ENCODE assay signal across 25 cellular contexts in the genomic region with DNA sequence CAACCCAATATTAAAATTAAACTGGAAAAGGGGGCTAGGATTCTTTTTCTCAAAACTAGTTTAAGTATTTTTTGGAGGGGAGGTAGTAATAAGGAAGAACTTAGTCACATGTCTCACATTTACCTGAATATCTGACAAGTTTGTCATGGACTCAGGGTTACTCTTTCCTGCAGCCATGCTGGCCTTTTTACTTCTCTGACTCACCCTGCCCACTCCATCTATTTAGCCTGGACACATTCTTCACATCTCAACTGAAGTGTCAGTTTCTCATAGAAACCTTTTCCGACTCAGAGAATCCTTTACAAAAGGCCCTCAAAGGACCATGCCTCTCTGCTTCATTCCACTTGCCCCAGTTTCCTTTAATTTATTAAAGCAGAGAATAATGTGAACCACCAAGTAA. TPM values are rescaled to one million over a fixed set of nuclear protein-coding genes. Genes with fewer than 3 reads are reported as not detected.
A peak's percentile ranks its signal among the peaks of the same experiment; 100 is the strongest.
DNase-seq lines count a peak whose midpoint lies in the region; ATAC-seq, FAIRE-seq and TF ChIP-seq lines count a peak whose summit lies in the region.
"Had no signal": no experiment of that assay in that cellular context is flagged by ENCODE, and none has a peak within 500 bp of the region (broad histone marks: within the 10 kb centered on the region; RNA-seq: fewer than 3 reads in every experiment).

No MANE protein-coding gene starts in this region.

- H4K12ac ChIP-seq in trophoblast cell (ENCODE audit: low read depth, low read length) = no peak overlapping the region

- ATAC-seq in pancreas = no peak
- ATAC-seq: mucosa of descending colon; natural killer cell treated with Interleukin-12 subunit alpha and Interleukin-12 subunit beta and Interleukin-15 and Interleukin-18, amount 100 ng/mL, for 72 hours; Panc1 had no signal

- DNase-seq in ELR (ENCODE audit: low read depth) (peak; percentile 31), RWPE1 (ENCODE audit: low spot score) (peak; percentile 4), fibroblast of mammary gland (ENCODE audit: low read depth) (peak; percentile 3), trophoblast cell (peak; percentile 6 to 31), NCI-H446 (lab: John Stamatoyannopoulos, UW) (no peak), pancreas (no peak), DMS 273 treated with DMSO at 0.1 percent for 48 hours (lab: John Stamatoyannopoulos, UW) (no peak)
- no peak for DNase-seq in stimulated activated CD4-positive, alpha-beta T cell treated with anti-CD3 and anti-CD28 coated beads, Interleukin-4, amount 100 ng/mL, for 4 hours
- DNase-seq: activated CD4-positive, alpha-beta memory T cell treated with anti-CD3 and anti-CD28 coated beads for 36 hours; activated CD4-positive, CD25-positive, alpha-beta regulatory T cell treated with anti-CD3 and anti-CD28 coated beads, Interleukin-2, amount 50 U/mL, for 72 hours; activated CD8-positive, alpha-beta memory T cell treated with anti-CD3 and anti-CD28 coated beads, Interleukin-2, amount 50 U/mL, for 48 hours; activated naive CD4-positive, alpha-beta T cell treated with anti-CD3 and anti-CD28 coated beads, Interleukin-2, amount 10 ng/mL, durations not matched to agents 7 days and 5 days; amniotic stem cell; caudate nucleus; mucosa of descending colon; NCI-H1092; NCI-H1694 treated with DMSO at 0.1 percent for 48 hours; NCI-H526; retina had no signal

- H2BK5ac ChIP-seq in trophoblast cell (ENCODE audit: low read depth, low read length, poor library complexity) = no peak overlapping the region

- intact Hi-C loops in pancreas (cut with DNase I) = no loop called here

- H3K79me2 ChIP-seq in trophoblast cell (ENCODE audit: control insufficient read depth, insufficient read depth, low read length, poor library complexity) = no peaks in the 10 kb centered on the region

- no peak overlapping the region for H4K8ac ChIP-seq in trophoblast cell (ENCODE audit: low read depth, low read length)

- H3K14ac ChIP-seq in trophoblast cell (ENCODE audit: low read length) = no peak overlapping the region

- no peak overlapping the region for H2AK5ac ChIP-seq in trophoblast cell (ENCODE audit: low read length)

- no peaks in the 10 kb centered on the region for H3K79me1 ChIP-seq in trophoblast cell (ENCODE audit: low read length)

- TF ChIP-seq CTCF in RWPE1 (conservative IDR thresholded peaks at IDR 0.05; ENCODE audit: low read depth) (no peak), fibroblast of mammary gland (conservative IDR thresholded peaks at IDR 0.05; ENCODE audit: control insufficient read depth, insufficient read depth, low read depth, low read length) (no peak), pancreas (IDR thresholded peaks at IDR 0.05) (no peak)

- CTCF ChIA-PET in RWPE1 (lab: Yijun Ruan, JAX) = no interaction called here

- H3K27ac ChIP-seq in RWPE1 (no peak overlapping the region), trophoblast cell (ENCODE audit: low read depth, low read length) (no peak overlapping the region), pancreas (no peak overlapping the region)
- H3K27ac ChIP-seq: C4-2B had no signal

- no peak overlapping the region for H3K4me3 ChIP-seq in fibroblast of mammary gland (ENCODE audit: control insufficient read depth, low read depth, low read length)
- H3K4me3 ChIP-seq in trophoblast cell (ENCODE audit: low read depth, low read length) = no peak overlapping the region
- H3K4me3 ChIP-seq in pancreas = no peak overlapping the region
- H3K4me3 ChIP-seq: mucosa of descending colon had no signal

- H3K9ac ChIP-seq in trophoblast cell (ENCODE audit: low read length) = no peak overlapping the region

- H3K4me1 ChIP-seq in trophoblast cell (ENCODE audit: control insufficient read depth in 1 of 2, insufficient read depth in 2 of 2, low read length in 2 of 2) (no peaks in the 10 kb centered on the region), pancreas (no peaks in the 10 kb centered on the region)

- no peak overlapping the region for H3K23ac ChIP-seq in trophoblast cell (ENCODE audit: low read length)

- H3K36me3 ChIP-seq in trophoblast cell (ENCODE audit: control insufficient read depth in 1 of 2, insufficient read depth in 2 of 2, low read length in 2 of 2) (no peaks in the 10 kb centered on the region), pancreas (no peaks in the 10 kb centered on the region)

- no peak overlapping the region for H2BK12ac ChIP-seq in trophoblast cell (ENCODE audit: low read length)

- H4K91ac ChIP-seq in trophoblast cell (ENCODE audit: low read depth, low read length) = no peak overlapping the region

- POLR2A ChIA-PET in RWPE1 (lab: Yijun Ruan, JAX; ENCODE audit: low non-redundant PET) = no interaction called here

- H3K18ac ChIP-seq in trophoblast cell (ENCODE audit: low read length) = no peak overlapping the region

- H3K27me3 ChIP-seq in trophoblast cell (ENCODE audit: insufficient read depth, low read length) = no peaks in the 10 kb centered on the region
- no peaks in the 10 kb centered on the region for H3K27me3 ChIP-seq in pancreas

- no peak overlapping the region for H2BK120ac ChIP-seq in trophoblast cell (ENCODE audit: insufficient read depth, low read length, poor library complexity)

- no peak overlapping the region for H3K4me2 ChIP-seq in trophoblast cell (ENCODE audit: low read length)

- FAIRE-seq in pancreas (lab: Jason Lieb, UNC) = no peak
- FAIRE-seq: islet of Langerhans had no signal

- H3K4ac ChIP-seq in trophoblast cell (ENCODE audit: low read depth, low read length) = no peak overlapping the region

- WGBS in trophoblast cell (ENCODE audit: extremely low coverage, insufficient coverage, insufficient read length) = no CpG with 5 or more reads among the region's 1 CpG
- 92 to 97% methylated on average over 1 of the region's 1 CpG for WGBS in pancreas, 2 donors

- no peaks in the 10 kb centered on the region for H3K9me3 ChIP-seq in trophoblast cell (ENCODE audit: insufficient read depth, low read depth, low read length)
- H3K9me3 ChIP-seq in pancreas = no peaks in the 10 kb centered on the region
- H3K9me3 ChIP-seq: mucosa of descending colon had no signal

- H2AFZ ChIP-seq in trophoblast cell (ENCODE audit: insufficient read depth, low read length, poor library complexity) = no peak overlapping the region

RNA-seq across cellular contexts. Expression of a gene that starts 42.6 kb away (rescaled TPM):
- 0.01 and 0.04 TPM in 2 replicates for polyA plus RNA-seq in trophoblast cell (2013)
- total RNA-seq in pancreas = 1 to 10 TPM in 5 of 6 donors, under 1 TPM in 1; 0.93 to 7.0 (median 1.4) TPM
- polyA plus RNA-seq in pancreas = under 1 TPM; 0.27 to 0.96 TPM
- total RNA-seq: activated CD4-positive, alpha-beta memory T cell treated with anti-CD3 and anti-CD28 coated beads for 36 hours; glomerular endothelial cell; H4; natural killer cell treated with Interleukin-12 subunit alpha and Interleukin-12 subunit beta and Interleukin-15 and Interleukin-18, amount 100 ng/mL, for 72 hours had no signal

Comparison
In these comparisons a context has a peak if more than half of its experiments do, and no peak if none do; other contexts are left out.
1. DNase-seq: peak in ELR (single experiment), RWPE1 (single experiment), fibroblast of mammary gland (single experiment) and trophoblast cell (2 of 2); none in NCI-H446 (0 of 2), pancreas (0 of 6), stimulated activated CD4-positive, alpha-beta T cell treated with anti-CD3 and anti-CD28 coated beads, Interleukin-4, amount 100 ng/mL, for 4 hours (0 of 2) and DMS 273 treated with DMSO at 0.1 percent for 48 hours (single experiment).